ENCODE assay signal across 10 cellular contexts in the genomic region with DNA sequence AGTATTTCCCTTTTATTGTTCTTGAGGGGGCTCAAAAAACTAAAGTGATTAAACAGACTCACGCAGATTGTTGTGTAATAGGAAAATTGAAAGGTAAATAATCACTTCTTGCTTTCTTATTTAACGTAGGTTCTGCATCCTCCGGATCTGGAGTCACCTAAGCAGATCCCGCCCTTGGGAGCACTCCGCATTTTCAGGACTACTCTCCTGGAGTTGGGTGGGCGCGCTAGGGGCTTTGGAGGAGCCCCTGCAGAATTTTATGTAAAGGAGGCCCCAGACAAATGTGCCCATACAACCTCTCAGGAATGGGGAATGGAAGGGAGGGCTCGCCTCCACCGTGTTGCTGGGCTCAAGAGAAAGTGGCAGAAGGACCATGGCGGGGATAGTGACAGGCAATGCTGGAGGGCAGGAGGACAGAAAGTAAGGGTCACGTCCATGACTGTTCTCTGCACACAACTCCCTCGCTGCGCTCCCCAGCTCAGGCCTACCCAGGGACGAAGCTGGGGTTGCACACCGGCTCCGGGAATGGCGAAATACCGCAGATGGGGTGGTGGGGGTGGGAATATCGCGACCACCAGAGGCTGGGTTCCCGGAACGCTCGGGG. TPM values are rescaled to one million over a fixed set of nuclear protein-coding genes. Genes with fewer than 3 reads are reported as not detected.
DNase-seq lines count a peak whose midpoint lies in the region; ATAC-seq and TF ChIP-seq lines count a peak whose summit lies in the region.
"Had no signal": no experiment of that assay in that cellular context is flagged by ENCODE, and none has a peak within 500 bp of the region (broad histone marks: within the 10 kb centered on the region; RNA-seq: fewer than 3 reads in every experiment).

No MANE protein-coding gene starts in this region.

- no peak for DNase-seq in activated CD8-positive, alpha-beta memory T cell treated with anti-CD3 and anti-CD28 coated beads, Interleukin-2, amount 10 ng/mL, durations not matched to agents 7 days and 5 days
- DNase-seq in activated CD8-positive, alpha-beta memory T cell treated with anti-CD3 and anti-CD28 coated beads, Interleukin-2, amount 50 U/mL, for 4 hours = no peak
- DNase-seq in epithelial cell of proximal tubule (ENCODE audit: low read depth) (no peak), transverse colon (no peak)
- DNase-seq in stimulated activated CD4-positive, alpha-beta T cell treated with anti-CD3 and anti-CD28 coated beads, Interleukin-4, amount 100 ng/mL, for 24 hours = no peak
- DNase-seq: KBM-7 had no signal

- H3K4me1 ChIP-seq in mucosa of stomach (ENCODE audit: control insufficient read depth, insufficient read depth, low read length) (peaks cover 13% of the 10 kb centered on the region), transverse colon (peaks cover 5 to 16% (median 10%) of the 10 kb centered on the region in 4 donors)

- no peaks in the 10 kb centered on the region for H3K9me3 ChIP-seq in mucosa of stomach (ENCODE audit: control insufficient read depth, low read length)
- no peaks in the 10 kb centered on the region for H3K9me3 ChIP-seq in transverse colon
- H3K9me3 ChIP-seq: SJSA1 had no signal

- peak overlapping the region; percentile 67 for H3K9ac ChIP-seq in mucosa of stomach (ENCODE audit: low read length)

- no peak for TF ChIP-seq EP300 in transverse colon (IDR thresholded peaks at IDR 0.05; ENCODE audit: low read depth)

- peaks cover 26% of the 10 kb centered on the region for H3K27me3 Mint-ChIP-seq in activated CD8-positive, alpha-beta memory T cell treated with anti-CD3 and anti-CD28 coated beads, Interleukin-2, amount 10 ng/mL, durations not matched to agents 7 days and 5 days

- H3K27ac ChIP-seq in transverse colon = peak overlapping the region; percentile 25 to 55 (median 41)
- H3K27ac ChIP-seq: SJSA1 had no signal

- 66 to 90% methylated on average over 2 to 23 of the region's 23 CpGs for WGBS in transverse colon (ENCODE audit: low coverage in 1 of 2), 2 donors

- TF ChIP-seq POLR2A in transverse colon (IDR thresholded peaks at IDR 0.05) = no peak

- H3K9me3 Mint-ChIP-seq in activated CD8-positive, alpha-beta memory T cell treated with anti-CD3 and anti-CD28 coated beads, Interleukin-2, amount 10 ng/mL, durations not matched to agents 7 days and 5 days (ENCODE audit: low read depth) = no peaks in the 10 kb centered on the region

- H3K27me3 ChIP-seq in mucosa of stomach (ENCODE audit: control insufficient read depth, insufficient read depth, low read length) (peaks cover 8% of the 10 kb centered on the region), transverse colon (peaks cover 4% of the 10 kb centered on the region)
- H3K27me3 ChIP-seq: SJSA1 had no signal

- TF ChIP-seq CTCF in epithelial cell of proximal tubule (conservative IDR thresholded peaks at IDR 0.05; ENCODE audit: low read depth, low read length) (no peak), transverse colon (IDR thresholded peaks at IDR 0.05) (no peak)

- intact Hi-C loops in transverse colon (cut with DNase I; ENCODE audit: low total_unique reads) = no loop called here

- H3K36me3 ChIP-seq in mucosa of stomach (ENCODE audit: control insufficient read depth, insufficient read depth, low read length) = no peaks in the 10 kb centered on the region
- no peaks in the 10 kb centered on the region for H3K36me3 ChIP-seq in transverse colon
- H3K36me3 ChIP-seq: SJSA1 had no signal

- CTCF ChIA-PET in activated CD8-positive, alpha-beta memory T cell treated with anti-CD3 and anti-CD28 coated beads, Interleukin-2, amount 10 ng/mL, durations not matched to agents 7 days and 5 days (lab: Charles Lee) = interaction anchor here (1.6 kb wide), 1 partner anchor 27 kb away, joined by 3 read pairs; no protein-coding TSS in a partner anchor

- peaks cover 45% of the 10 kb centered on the region for H3K4me1 Mint-ChIP-seq in activated CD8-positive, alpha-beta memory T cell treated with anti-CD3 and anti-CD28 coated beads, Interleukin-2, amount 10 ng/mL, durations not matched to agents 7 days and 5 days

- H3K27ac Mint-ChIP-seq in activated CD8-positive, alpha-beta memory T cell treated with anti-CD3 and anti-CD28 coated beads, Interleukin-2, amount 10 ng/mL, durations not matched to agents 7 days and 5 days = no peak overlapping the region

- peak overlapping the region; percentile 54 for H3K4me3 Mint-ChIP-seq in activated CD8-positive, alpha-beta memory T cell treated with anti-CD3 and anti-CD28 coated beads, Interleukin-2, amount 10 ng/mL, durations not matched to agents 7 days and 5 days

- no peaks in the 10 kb centered on the region for H3K36me3 Mint-ChIP-seq in activated CD8-positive, alpha-beta memory T cell treated with anti-CD3 and anti-CD28 coated beads, Interleukin-2, amount 10 ng/mL, durations not matched to agents 7 days and 5 days

- no peak for ATAC-seq in activated CD8-positive, alpha-beta memory T cell treated with anti-CD3 and anti-CD28 coated beads, Interleukin-2, amount 10 ng/mL, durations not matched to agents 7 days and 5 days
- ATAC-seq in SK-N-SH treated with all-trans-retinoic acid at 6 μM for 48 hours (no peak), GM18868 (IDR thresholded peaks at IDR 0.05; ENCODE audit: unreplicated experiment) (no peak)

- H3K4me3 ChIP-seq in epithelial cell of proximal tubule (ENCODE audit: low read depth, low read length) (peak overlapping the region; percentile 66), mucosa of stomach (ENCODE audit: low read length) (peak overlapping the region; percentile 28), transverse colon (peak overlapping the region in 3 of 4 donors; percentile 24 to 42 (median 38))
- H3K4me3 ChIP-seq: SJSA1 had no signal

- in situ Hi-C loops in transverse colon (cut with MboI; ENCODE audit: low pct_ligation_motif_present in 1 of 4, low pct_unique_long_range_greater_than_20kb in 1 of 4, low sequenced_read_pairs in 3 of 4) = no loop called here

TF ChIP-seq in SK-N-SH treated with all-trans-retinoic acid at 6 μM for 48 hours, 23 proteins besides CTCF, POLR2A, EP300 and RAD21 (continues in another document):
- TF ChIP-seq ZNF8 (CRISPR knock-in tag; IDR thresholded peaks at IDR 0.05) (no peak), TCF4 (CRISPR knock-in tag; IDR thresholded peaks at IDR 0.05; ENCODE audit: borderline replicate concordance) (no peak), SNAI2 (CRISPR knock-in tag; IDR thresholded peaks at IDR 0.05) (no peak), ESRRG (CRISPR knock-in tag; IDR thresholded peaks at IDR 0.05) (no peak)
- TF ChIP-seq, protein P1, sequence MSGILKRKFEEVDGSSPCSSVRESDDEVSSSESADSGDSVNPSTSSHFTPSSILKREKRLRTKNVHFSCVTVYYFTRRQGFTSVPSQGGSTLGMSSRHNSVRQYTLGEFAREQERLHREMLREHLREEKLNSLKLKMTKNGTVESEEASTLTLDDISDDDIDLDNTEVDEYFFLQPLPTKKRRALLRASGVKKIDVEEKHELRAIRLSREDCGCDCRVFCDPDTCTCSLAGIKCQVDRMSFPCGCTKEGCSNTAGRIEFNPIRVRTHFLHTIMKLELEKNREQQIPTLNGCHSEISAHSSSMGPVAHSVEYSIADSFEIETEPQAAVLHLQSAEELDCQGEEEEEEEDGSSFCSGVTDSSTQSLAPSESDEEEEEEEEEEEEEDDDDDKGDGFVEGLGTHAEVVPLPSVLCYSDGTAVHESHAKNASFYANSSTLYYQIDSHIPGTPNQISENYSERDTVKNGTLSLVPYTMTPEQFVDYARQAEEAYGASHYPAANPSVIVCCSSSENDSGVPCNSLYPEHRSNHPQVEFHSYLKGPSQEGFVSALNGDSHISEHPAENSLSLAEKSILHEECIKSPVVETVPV (CRISPR knock-in tag; IDR thresholded peaks at IDR 0.05) = no peak
- TF ChIP-seq, protein P2, sequence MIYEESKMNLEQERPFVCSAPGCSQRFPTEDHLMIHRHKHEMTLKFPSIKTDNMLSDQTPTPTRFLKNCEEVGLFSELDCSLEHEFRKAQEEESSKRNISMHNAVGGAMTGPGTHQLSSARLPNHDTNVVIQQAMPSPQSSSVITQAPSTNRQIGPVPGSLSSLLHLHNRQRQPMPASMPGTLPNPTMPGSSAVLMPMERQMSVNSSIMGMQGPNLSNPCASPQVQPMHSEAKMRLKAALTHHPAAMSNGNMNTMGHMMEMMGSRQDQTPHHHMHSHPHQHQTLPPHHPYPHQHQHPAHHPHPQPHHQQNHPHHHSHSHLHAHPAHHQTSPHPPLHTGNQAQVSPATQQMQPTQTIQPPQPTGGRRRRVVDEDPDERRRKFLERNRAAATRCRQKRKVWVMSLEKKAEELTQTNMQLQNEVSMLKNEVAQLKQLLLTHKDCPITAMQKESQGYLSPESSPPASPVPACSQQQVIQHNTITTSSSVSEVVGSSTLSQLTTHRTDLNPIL (CRISPR knock-in tag; IDR thresholded peaks at IDR 0.05; ENCODE audit: low read depth) = no peak

RNA-seq across cellular contexts. Expression of a gene that starts 8.3 kb away (rescaled TPM):
- total RNA-seq in activated CD8-positive, alpha-beta memory T cell treated with anti-CD3 and anti-CD28 coated beads, Interleukin-2, amount 10 ng/mL, durations not matched to agents 7 days and 5 days = 100 to 1,000 TPM; 121 to 125 TPM
- total RNA-seq in epithelial cell of proximal tubule (1,146 and 1,559 TPM in 2 replicates), transverse colon (100 to 1,000 TPM in 2 of 4 donors, 10 to 100 TPM in 2; 68.8 to 459 (median 89.3) TPM)

RNA-seq across cellular contexts. Expression of a gene that starts 8.9 kb away (rescaled TPM):
- 10 to 100 TPM; 41.2 to 54.1 TPM for total RNA-seq in activated CD8-positive, alpha-beta memory T cell treated with anti-CD3 and anti-CD28 coated beads, Interleukin-2, amount 10 ng/mL, durations not matched to agents 7 days and 5 days
- total RNA-seq in epithelial cell of proximal tubule (724 and 1,203 TPM in 2 replicates), transverse colon (1,000 to 10,000 TPM in 1 of 4 donors, 100 to 1,000 TPM in 3; 109 to 1,058 (median 257) TPM)

RNA-seq across cellular contexts. Expression of a gene that starts 15.7 kb away (rescaled TPM):
- not detected for total RNA-seq in activated CD8-positive, alpha-beta memory T cell treated with anti-CD3 and anti-CD28 coated beads, Interleukin-2, amount 10 ng/mL, durations not matched to agents 7 days and 5 days
- total RNA-seq in epithelial cell of proximal tubule = 19.1 and 124 TPM in 2 replicates
- 10 to 100 TPM in 1 of 4 donors, 1 to 10 TPM in 2, not detected in 1; 2.7 to 48.3 (median 5.2) TPM for total RNA-seq in transverse colon

RNA-seq across cellular contexts. Expression of a gene that starts 21.8 kb away (rescaled TPM):
- under 1 TPM in 1 of 2 experiments, not detected in 1; 0.91 TPM for total RNA-seq in activated CD8-positive, alpha-beta memory T cell treated with anti-CD3 and anti-CD28 coated beads, Interleukin-2, amount 10 ng/mL, durations not matched to agents 7 days and 5 days
- total RNA-seq in epithelial cell of proximal tubule (26.0 and 62.4 TPM in 2 replicates), transverse colon (10 to 100 TPM in 1 of 4 donors, 1 to 10 TPM in 2, not detected in 1; 4.4 to 35.2 (median 4.9) TPM)
- total RNA-seq: SJSA1 had no signal

RNA-seq across cellular contexts. Expression of a gene that starts 27.4 kb away (rescaled TPM):
- total RNA-seq in activated CD8-positive, alpha-beta memory T cell treated with anti-CD3 and anti-CD28 coated beads, Interleukin-2, amount 10 ng/mL, durations not matched to agents 7 days and 5 days = 1 to 10 TPM in 1 of 2 experiments, not detected in 1; 3.6 TPM
- 1.0 and 5.1 TPM in 2 replicates for total RNA-seq in epithelial cell of proximal tubule
- total RNA-seq in transverse colon = 1 to 10 TPM in 1 of 4 donors, not detected in 3; 4.2 TPM
- total RNA-seq: SJSA1 had no signal
